In genomic region chr15:89810837-89811236, GRCh38 we compare ENCODE assay signal across 17 cellular contexts. TPM values are rescaled to one million over a fixed set of nuclear protein-coding genes. Genes with fewer than 3 reads are reported as not detected.
"Had no signal": no experiment of that assay in that cellular context is flagged by ENCODE, and none has a peak within 500 bp of the region (broad histone marks: within the 10 kb centered on the region; RNA-seq: fewer than 3 reads in every experiment).

No MANE protein-coding gene starts in this region.

- DNase-seq: activated CD4-positive, alpha-beta memory T cell treated with anti-CD3 and anti-CD28 coated beads, Interleukin-2, amount 10 ng/mL, durations not matched to agents 7 days and 5 days; activated CD4-positive, alpha-beta T cell treated with anti-CD3 and anti-CD28 coated beads for 1 hour; activated gamma-delta T cell treated with Interleukin-2 at 50 U/mL for 16 hours; activated naive CD8-positive, alpha-beta T cell treated with anti-CD3 and anti-CD28 coated beads, Interleukin-2, amount 50 U/mL, for 24 hours; activated T-cell treated with anti-CD3 and anti-CD28 coated beads, Interleukin-2, amount 50 U/mL, for 72 hours; effector CD4-positive, alpha-beta T cell; gastrocnemius medialis; islet precursor cell; stimulated activated CD4-positive, alpha-beta T cell treated with anti-CD3 and anti-CD28 coated beads, Interleukin-1b, Interleukin-23, amount 100 ng/mL, for 48 hours; substantia nigra; upper lobe of right lung had no signal

- H3K4me3 Mint-ChIP-seq: activated CD4-positive, alpha-beta memory T cell treated with anti-CD3 and anti-CD28 coated beads, Interleukin-2, amount 10 ng/mL, durations not matched to agents 7 days and 5 days; activated naive CD8-positive, alpha-beta T cell treated with anti-CD3 and anti-CD28 coated beads, Interleukin-2, amount 50 U/mL, for 24 hours; activated T-cell treated with anti-CD3 and anti-CD28 coated beads, Interleukin-2, amount 50 U/mL, for 72 hours; stimulated activated memory B cell treated with anti-CD40 and anti-IgM and Interleukin-4, amounts not matched to agents 10 μg/mL and 1 μg/mL and 100 μg/mL, for 72 hours had no signal

- H3K36me3 ChIP-seq: cardiac muscle cell, gastrocnemius medialis, upper lobe of right lung had no signal

- H3K27ac ChIP-seq: cardiac muscle cell, gastrocnemius medialis, left lung, upper lobe of right lung had no signal

- H3K27ac Mint-ChIP-seq: activated CD4-positive, alpha-beta memory T cell treated with anti-CD3 and anti-CD28 coated beads, Interleukin-2, amount 10 ng/mL, durations not matched to agents 7 days and 5 days; activated naive CD8-positive, alpha-beta T cell treated with anti-CD3 and anti-CD28 coated beads, Interleukin-2, amount 50 U/mL, for 24 hours; activated T-cell treated with anti-CD3 and anti-CD28 coated beads, Interleukin-2, amount 50 U/mL, for 72 hours; stimulated activated memory B cell treated with anti-CD40 and anti-IgM and Interleukin-4, amounts not matched to agents 10 μg/mL and 1 μg/mL and 100 μg/mL, for 72 hours had no signal

- H3K4me3 ChIP-seq: cardiac muscle cell, gastrocnemius medialis, left lung, upper lobe of right lung had no signal

- H3K9me3 Mint-ChIP-seq: activated CD4-positive, alpha-beta memory T cell treated with anti-CD3 and anti-CD28 coated beads, Interleukin-2, amount 10 ng/mL, durations not matched to agents 7 days and 5 days; activated T-cell treated with anti-CD3 and anti-CD28 coated beads, Interleukin-2, amount 50 U/mL, for 72 hours; stimulated activated memory B cell treated with anti-CD40 and anti-IgM and Interleukin-4, amounts not matched to agents 10 μg/mL and 1 μg/mL and 100 μg/mL, for 72 hours had no signal

- H3K4me1 ChIP-seq: gastrocnemius medialis had no signal

- H3K9me3 ChIP-seq: left lung, upper lobe of right lung had no signal

- ATAC-seq: activated naive CD8-positive, alpha-beta T cell treated with anti-CD3 and anti-CD28 coated beads, Interleukin-2, amount 50 U/mL, for 24 hours; activated T-cell treated with anti-CD3 and anti-CD28 coated beads, Interleukin-2, amount 50 U/mL, for 72 hours; gastrocnemius medialis; left lung; right cardiac atrium; stimulated activated memory B cell treated with anti-CD40 and anti-IgM and Interleukin-4, amounts not matched to agents 10 μg/mL and 1 μg/mL and 100 μg/mL, for 72 hours; upper lobe of right lung had no signal

RNA-seq across cellular contexts. Expression of gene MESP2, which starts 34.7 kb away (rescaled TPM):
- total RNA-seq: activated CD4-positive, alpha-beta memory T cell treated with anti-CD3 and anti-CD28 coated beads, Interleukin-2, amount 10 ng/mL, durations not matched to agents 7 days and 5 days; activated T-cell treated with anti-CD3 and anti-CD28 coated beads, Interleukin-2, amount 50 U/mL, for 72 hours; astrocyte; gastrocnemius medialis; upper lobe of right lung had no signal
- polyA plus RNA-seq: fibroblast of lung had no signal

RNA-seq across cellular contexts. Expression of gene MESP1, which starts 59.8 kb away (rescaled TPM):
- total RNA-seq: astrocyte had no signal
- polyA plus RNA-seq: fibroblast of lung had no signal
